ENCODE assay signal across 8 cellular contexts in the genomic region with DNA sequence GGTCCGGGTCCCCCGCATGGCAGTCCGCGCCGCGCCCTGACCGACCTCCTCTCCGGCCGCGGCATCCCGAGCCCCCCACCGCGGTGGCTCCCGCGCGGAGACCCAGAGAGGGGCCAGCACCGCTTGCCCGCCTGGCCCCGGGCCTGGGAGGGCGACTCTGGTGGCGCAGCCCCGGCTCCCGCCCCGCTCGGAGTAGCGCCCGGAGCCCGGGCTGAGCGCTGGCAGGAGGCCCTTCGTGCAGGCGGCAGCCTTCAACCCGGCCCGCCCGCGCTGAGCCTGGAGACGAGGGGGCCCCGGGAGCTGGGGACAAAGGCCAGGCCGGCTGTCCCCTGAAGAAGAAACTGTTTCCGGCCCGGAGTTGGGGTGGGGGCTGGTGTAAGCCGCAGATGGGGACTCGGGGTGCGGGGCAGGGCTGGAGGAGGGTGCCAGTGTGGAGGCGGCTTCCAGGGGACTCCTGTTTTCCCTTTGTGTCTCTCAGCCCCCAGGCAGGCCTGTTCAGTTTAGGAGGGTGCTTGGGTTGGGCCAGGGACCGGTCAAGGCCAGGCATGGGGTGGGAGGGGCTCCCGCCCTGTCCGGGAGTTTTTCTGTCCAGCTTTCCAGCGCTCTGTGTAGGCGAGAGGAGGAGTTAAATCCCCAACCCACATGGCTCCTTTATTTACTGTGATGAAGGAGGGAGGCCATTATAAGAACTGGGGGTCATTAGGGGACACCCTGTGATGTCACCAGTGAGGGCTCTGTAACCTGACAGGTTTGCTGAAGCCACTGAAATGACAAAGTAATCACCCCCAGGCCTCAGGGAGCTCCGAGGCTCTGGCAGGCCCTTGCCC. TPM values are rescaled to one million over a fixed set of nuclear protein-coding genes. Genes with fewer than 3 reads are reported as not detected.
DNase-seq lines count a peak whose midpoint lies in the region; FAIRE-seq lines count a peak whose summit lies in the region.

No MANE protein-coding gene starts in this region.

- peak overlapping the region; percentile 80 for H3K9ac ChIP-seq in adipocyte (ENCODE audit: low read length)
- H3K9ac ChIP-seq in iPS-15b (ENCODE audit: low read depth, low read length) = peak overlapping the region; percentile 26

- FAIRE-seq in small intestine (lab: Jason Lieb, UNC) = no peak

- WGBS in small intestine, 3 donors = 2 to 7% (median 2%) methylated on average over 32 to 50 of the region's 50 CpGs

- peak overlapping the region; percentile 80 for H3K4me3 ChIP-seq in adipocyte (ENCODE audit: low read length)
- peak overlapping the region; percentile 33 for H3K4me3 ChIP-seq in iPS-15b (ENCODE audit: low read depth, low read length)
- peak overlapping the region; percentile 60 to 62 for H3K4me3 ChIP-seq in small intestine (ENCODE audit: low read depth in 1 of 2, low read length in 2 of 2)

- H3K27me3 ChIP-seq in adipocyte (replicated peaks; ENCODE audit: control insufficient read depth, insufficient read depth, low read length) = peaks cover 13% of the 10 kb centered on the region
- H3K27me3 ChIP-seq in iPS-15b (ENCODE audit: control insufficient read depth, insufficient read depth, low read length) = peaks cover 17% of the 10 kb centered on the region
- H3K27me3 ChIP-seq in small intestine (ENCODE audit: control insufficient read depth in 2 of 2, insufficient read depth in 2 of 2, low read length in 2 of 2) = peaks cover 2 to 3% of the 10 kb centered on the region in 2 donors

- DNase-seq in SIG-M5 treated with dmso at 0.1 percent for 504 hours (lab: John Stamatoyannopoulos, UW; ENCODE audit: unreplicated experiment) = peak; percentile 41
- no peak for DNase-seq in SIG-M5 (lab: John Stamatoyannopoulos, UW)
- DNase-seq in adipocyte (ENCODE audit: low read depth) = peak; percentile 66
- peak; percentile 12 for DNase-seq in small intestine
- DNase-seq in COLO668 (lab: John Stamatoyannopoulos, UW; ENCODE audit: unreplicated experiment) = no peak
- DNase-seq in cortex of kidney (lab: John Stamatoyannopoulos, UW) = no peak
- DNase-seq in HPDE6-E6E7 (ENCODE audit: extremely low spot score) = no peak

- H3K9me3 ChIP-seq in adipocyte (ENCODE audit: control insufficient read depth, low read length) (no peaks in the 10 kb centered on the region), iPS-15b (ENCODE audit: control insufficient read depth, insufficient read depth, low read length) (no peaks in the 10 kb centered on the region), small intestine (ENCODE audit: control insufficient read depth, low read depth) (no peaks in the 10 kb centered on the region)

- H3K4me1 ChIP-seq in adipocyte (ENCODE audit: control insufficient read depth, insufficient read depth, low read length) = peaks cover 8% of the 10 kb centered on the region
- H3K4me1 ChIP-seq in iPS-15b (ENCODE audit: control insufficient read depth, insufficient read depth, low read length) = no peaks in the 10 kb centered on the region
- no peaks in the 10 kb centered on the region for H3K4me1 ChIP-seq in small intestine (ENCODE audit: control insufficient read depth in 2 of 2, insufficient read depth in 1 of 2, low read depth in 1 of 2, low read length in 1 of 2)

- H3K27ac ChIP-seq in small intestine (ENCODE audit: low read depth in 1 of 2, low read length in 1 of 2) = no peak overlapping the region

- H3K36me3 ChIP-seq in adipocyte (ENCODE audit: control insufficient read depth, insufficient read depth, low read length, severe bottlenecking) (peaks cover 16% of the 10 kb centered on the region), iPS-15b (ENCODE audit: control insufficient read depth, insufficient read depth, low read length) (no peaks in the 10 kb centered on the region), small intestine (ENCODE audit: control insufficient read depth in 2 of 2, insufficient read depth in 2 of 2, low read length in 2 of 2) (no peaks in the 10 kb centered on the region)

RNA-seq across cellular contexts. Expression of gene LRP3, which starts 1.0 kb away (rescaled TPM):
- 10 to 100 TPM in 1 of 3 donors, 1 to 10 TPM in 2; 2.0 to 16.2 (median 3.0) TPM for polyA plus RNA-seq in small intestine

RNA-seq across cellular contexts. Expression of gene SLC7A10, which starts 30.6 kb away (rescaled TPM):
- polyA plus RNA-seq in small intestine = 1 to 10 TPM in 1 of 3 donors, not detected in 2; 1.4 TPM

Comparison
In these comparisons a context has a peak if more than half of its experiments do, and no peak if none do; other contexts are left out.
1. DNase-seq: peak in SIG-M5 treated with dmso at 0.1 percent for 504 hours (single experiment), adipocyte (single experiment) and small intestine (single experiment); none in SIG-M5 (single experiment), COLO668 (single experiment), cortex of kidney (single experiment) and HPDE6-E6E7 (single experiment).
2. Peak in every context shown above with its lines, with median percentiles within 50 percentile points of each other: H3K4me3 ChIP-seq.